ENCODE assay signal across 29 cellular contexts in genomic region chr7:5377816-5378215, GRCh38.
"Had no signal": no experiment of that assay in that cellular context is flagged by ENCODE, and none has a peak within 500 bp of the region (broad histone marks: within the 10 kb centered on the region; RNA-seq: fewer than 3 reads in every experiment).

No MANE protein-coding gene starts in this region.

- DNase-seq: activated CD4-positive, alpha-beta T cell treated with anti-CD3 and anti-CD28 coated beads for 48 hours; activated CD8-positive, alpha-beta T cell treated with anti-CD3 and anti-CD28 coated beads for 36 hours; activated naive CD8-positive, alpha-beta T cell treated with anti-CD3 and anti-CD28 coated beads, Interleukin-2, amount 50 U/mL, for 24 hours; activated T-cell treated with anti-CD3 and anti-CD28 coated beads, Interleukin-2, amount 50 U/mL, for 48 hours; body of pancreas; cerebellar nuclear complex; colonic mucosa; effector CD8-positive, alpha-beta T cell; gastrocnemius medialis; hippocampal formation; left cardiac atrium; mammary epithelial cell; naive thymus-derived CD4-positive, alpha-beta T cell; spleen; stimulated activated CD4-positive, alpha-beta T cell treated with anti-CD3 and anti-CD28 coated beads, Interleukin-2, amount 100 ng/mL, for 48 hours; SW 1271; T1000; trophoblast cell; uterus; WERI-Rb-1 had no signal

- H3K4me1 ChIP-seq: colonic mucosa had no signal

- H3K27ac ChIP-seq: body of pancreas, cardiac muscle cell, colonic mucosa, epithelial cell of prostate, gastrocnemius medialis, right atrium auricular region, spleen, thoracic aorta, WERI-Rb-1 had no signal

- H3K9me3 Mint-ChIP-seq: activated CD8-positive, alpha-beta T cell treated with anti-CD3 and anti-CD28 coated beads for 36 hours; activated naive CD4-positive, alpha-beta T cell treated with anti-CD3 and anti-CD28 coated beads, Interleukin-2, amount 50 U/mL, for 24 hours; activated naive CD8-positive, alpha-beta T cell treated with anti-CD3 and anti-CD28 coated beads, Interleukin-2, amount 50 U/mL, for 24 hours; activated T-helper 2 cell treated with anti-CD3 and anti-CD28 coated beads, Interferon-gamma antibody, Interleukin-2, Interleukin-4, amounts not matched to agents 10 μg/mL and 5 μg/mL and 100 μg/mL, durations not matched to agents 14 hours and 24 hours and 36 hours; naive thymus-derived CD4-positive, alpha-beta T cell; stimulated activated naive CD8-positive, alpha-beta T cell treated with anti-CD3 and anti-CD28 coated beads, Interleukin-15, Interleukin-2, amounts not matched to agents 100 ng/mL and 50 ng/mL, for 24 hours; T-helper 1 cell treated with Interleukin-12 subunit alpha and Interleukin-12 subunit beta and Interleukin-4 antibody, amounts not matched to agents 30 μg/mL and 1 μg/mL, for 36 hours had no signal

- H3K27me3 Mint-ChIP-seq: activated CD8-positive, alpha-beta T cell treated with anti-CD3 and anti-CD28 coated beads for 36 hours; activated naive CD4-positive, alpha-beta T cell treated with anti-CD3 and anti-CD28 coated beads, Interleukin-2, amount 50 U/mL, for 24 hours; activated naive CD8-positive, alpha-beta T cell treated with anti-CD3 and anti-CD28 coated beads, Interleukin-2, amount 50 U/mL, for 24 hours; naive thymus-derived CD4-positive, alpha-beta T cell; stimulated activated naive CD8-positive, alpha-beta T cell treated with anti-CD3 and anti-CD28 coated beads, Interleukin-15, Interleukin-2, amounts not matched to agents 100 ng/mL and 50 ng/mL, for 24 hours had no signal

- H3K27me3 ChIP-seq: body of pancreas, cardiac muscle cell, colonic mucosa, gastrocnemius medialis, right atrium auricular region, spleen, uterus had no signal

- H3K36me3 ChIP-seq: uterus had no signal

- H3K9me3 ChIP-seq: body of pancreas, colonic mucosa, gastrocnemius medialis, right atrium auricular region, spleen, thoracic aorta, uterus had no signal

- ATAC-seq: activated CD4-positive, CD25-positive, alpha-beta regulatory T cell treated with anti-CD3 and anti-CD28 coated beads, Interleukin-2, amount 50 U/mL, for 24 hours; activated CD8-positive, alpha-beta T cell treated with anti-CD3 and anti-CD28 coated beads for 36 hours; activated naive CD8-positive, alpha-beta T cell treated with anti-CD3 and anti-CD28 coated beads, Interleukin-2, amount 50 U/mL, for 24 hours; body of pancreas; gastrocnemius medialis; left cardiac atrium; naive thymus-derived CD4-positive, alpha-beta T cell had no signal

- H3K4me3 Mint-ChIP-seq: activated CD8-positive, alpha-beta T cell treated with anti-CD3 and anti-CD28 coated beads for 36 hours; activated naive CD4-positive, alpha-beta T cell treated with anti-CD3 and anti-CD28 coated beads, Interleukin-2, amount 50 U/mL, for 24 hours; activated naive CD8-positive, alpha-beta T cell treated with anti-CD3 and anti-CD28 coated beads, Interleukin-2, amount 50 U/mL, for 24 hours; naive thymus-derived CD4-positive, alpha-beta T cell; stimulated activated naive CD8-positive, alpha-beta T cell treated with anti-CD3 and anti-CD28 coated beads, Interleukin-15, Interleukin-2, amounts not matched to agents 100 ng/mL and 50 ng/mL, for 24 hours; T-helper 1 cell treated with Interleukin-12 subunit alpha and Interleukin-12 subunit beta and Interleukin-4 antibody, amounts not matched to agents 30 μg/mL and 1 μg/mL, for 36 hours had no signal

- H3K4me3 ChIP-seq: body of pancreas, cardiac muscle cell, colonic mucosa, gastrocnemius medialis, right atrium auricular region, spleen, thoracic aorta, uterus had no signal

- H3K27ac Mint-ChIP-seq: activated CD8-positive, alpha-beta T cell treated with anti-CD3 and anti-CD28 coated beads for 36 hours; activated naive CD4-positive, alpha-beta T cell treated with anti-CD3 and anti-CD28 coated beads, Interleukin-2, amount 50 U/mL, for 24 hours; activated naive CD8-positive, alpha-beta T cell treated with anti-CD3 and anti-CD28 coated beads, Interleukin-2, amount 50 U/mL, for 24 hours; activated T-helper 2 cell treated with anti-CD3 and anti-CD28 coated beads, Interferon-gamma antibody, Interleukin-2, Interleukin-4, amounts not matched to agents 10 μg/mL and 5 μg/mL and 100 μg/mL, durations not matched to agents 14 hours and 24 hours and 36 hours; stimulated activated naive CD8-positive, alpha-beta T cell treated with anti-CD3 and anti-CD28 coated beads, Interleukin-15, Interleukin-2, amounts not matched to agents 100 ng/mL and 50 ng/mL, for 24 hours; T-helper 1 cell treated with Interleukin-12 subunit alpha and Interleukin-12 subunit beta and Interleukin-4 antibody, amounts not matched to agents 30 μg/mL and 1 μg/mL, for 36 hours had no signal
